ENCODE assay signal across 19 cellular contexts in the genomic region with DNA sequence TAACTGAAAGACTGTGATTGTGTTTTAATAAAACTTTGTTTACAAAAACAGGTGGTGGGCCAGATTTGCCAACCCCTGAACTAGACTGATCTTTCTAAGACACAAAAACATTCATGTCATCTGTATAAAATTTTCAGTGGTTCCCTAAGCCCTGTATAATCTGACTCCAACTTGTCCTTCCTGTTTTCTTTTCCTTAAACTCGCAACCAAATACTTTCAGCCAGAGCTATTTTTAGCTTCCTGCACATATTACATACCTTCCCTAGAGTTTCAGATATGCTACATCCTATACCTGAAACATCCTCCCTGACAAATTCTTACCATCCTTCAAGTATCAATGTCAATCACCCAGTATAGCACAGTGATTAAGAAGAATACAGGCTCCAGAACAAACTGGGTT. TPM values are rescaled to one million over a fixed set of nuclear protein-coding genes. Genes with fewer than 3 reads are reported as not detected.
DNase-seq lines count a peak whose midpoint lies in the region; ATAC-seq, FAIRE-seq and TF ChIP-seq lines count a peak whose summit lies in the region.
"Had no signal": no experiment of that assay in that cellular context is flagged by ENCODE, and none has a peak within 500 bp of the region (broad histone marks: within the 10 kb centered on the region; RNA-seq: fewer than 3 reads in every experiment).

No MANE protein-coding gene starts in this region.

- TF ChIP-seq POLR2A in GM12892 (IDR thresholded peaks at IDR 0.05; ENCODE audit: low read depth, low read length), result no peak

- peaks cover 32% of the 10 kb centered on the region; the same call in 1 of the 2 replicates for H3K79me2 ChIP-seq in KMS-11 (ENCODE audit: insufficient read depth, low read depth)

- ATAC-seq in HG03039 (IDR thresholded peaks at IDR 0.05; ENCODE audit: unreplicated experiment), result no peak
- ATAC-seq: CD8-positive, alpha-beta T cell had no signal

- H3K4me1 ChIP-seq in KMS-11 (ENCODE audit: low read depth, poor library complexity, severe bottlenecking), result peaks cover 39% of the 10 kb centered on the region
- peaks cover 9% of the 10 kb centered on the region for H3K4me1 ChIP-seq in HAP-1

- no peaks in the 10 kb centered on the region for H4K20me1 ChIP-seq in KMS-11 (ENCODE audit: insufficient read depth)

- DNase-seq in GM12892 (ENCODE audit: insufficient read length) (no peak), astrocyte of the spinal cord (ENCODE audit: low read depth, low spot score) (peak; percentile 22), left kidney (ENCODE audit: low read depth, low spot score) (peak; percentile 38), HAP-1 (ENCODE audit: low spot score in 2 of 2) (no peak)
- DNase-seq in stimulated activated naive CD4-positive, alpha-beta T cell treated with Interleukin-2 at 50 U/mL for 16 hours (lab: John Stamatoyannopoulos, UW), result no peak
- DNase-seq: activated CD4-positive, alpha-beta T cell treated with anti-CD3 and anti-CD28 coated beads for 1 hour; adrenal gland; CD8-positive, alpha-beta T cell; central memory CD4-positive, alpha-beta T cell; DMS79; effector memory CD4-positive, alpha-beta T cell; NCI-H2171 treated with DMSO at 0.1 percent for 48 hours; NCI-H69; nucleus accumbens; T1000 had no signal

- no peak for TF ChIP-seq CTCF in KMS-11 (conservative IDR thresholded peaks at IDR 0.05; ENCODE audit: low read depth, low read length)
- no peak for TF ChIP-seq CTCF in astrocyte of the spinal cord (IDR thresholded peaks at IDR 0.05; ENCODE audit: low read depth, low read length)

- no peaks in the 10 kb centered on the region for H3K27me3 ChIP-seq in KMS-11 (ENCODE audit: insufficient read depth, low read depth)
- no peaks in the 10 kb centered on the region for H3K27me3 ChIP-seq in HAP-1 (ENCODE audit: low read depth)
- H3K27me3 ChIP-seq: adrenal gland, right atrium auricular region had no signal

- no peaks in the 10 kb centered on the region for H3K9me3 ChIP-seq in HAP-1
- H3K9me3 ChIP-seq: adrenal gland, right atrium auricular region had no signal

- H3K4me3 ChIP-seq in KMS-11 (IDR thresholded peaks at IDR 0.05; ENCODE audit: insufficient read depth, low read depth, low read length) (no peak overlapping the region), astrocyte of the spinal cord (ENCODE audit: low read depth, low read length) (no peak overlapping the region), HAP-1 (no peak overlapping the region)
- H3K4me3 ChIP-seq: adrenal gland, lung, right atrium auricular region had no signal

- in situ Hi-C loops in astrocyte of the spinal cord (cut with HindIII; ENCODE audit: low sequenced_read_pairs), result no loop called here
- in situ Hi-C loops in HAP-1 (cut with MboI; ENCODE audit: low sequenced_read_pairs), result no loop called here

- H3K36me3 ChIP-seq in KMS-11 (ENCODE audit: insufficient read depth) (no peaks in the 10 kb centered on the region; the same call in 1 of the 2 replicates), HAP-1 (replicated peaks) (peaks cover 50% of the 10 kb centered on the region)

- peak overlapping the region; percentile 93 for H3K4me2 ChIP-seq in KMS-11

- FAIRE-seq in GM12892 (lab: Jason Lieb, UNC), result peak; percentile 60

- H3K27ac ChIP-seq in KMS-11, result no peak overlapping the region
- H3K27ac ChIP-seq: adrenal gland, right atrium auricular region had no signal

- no peak overlapping the region for H3K9ac ChIP-seq in KMS-11

- no peak overlapping the region for H2AFZ ChIP-seq in KMS-11 (ENCODE audit: low read depth)

RNA-seq across cellular contexts. Expression of a gene that starts 4.8 kb away (rescaled TPM):
- 27.0 TPM for polyA plus RNA-seq in GM12892 (2012; ENCODE audit: missing spikeins)

RNA-seq across cellular contexts. Expression of a gene that starts 59.3 kb away (rescaled TPM):
- polyA plus RNA-seq in GM12892 (2012; ENCODE audit: missing spikeins), result 39.0 TPM

Comparison
In these comparisons a context has a peak if more than half of its experiments do, and no peak if none do; other contexts are left out.
1. DNase-seq: peak in astrocyte of the spinal cord (single experiment) and left kidney (single experiment); none in GM12892 (single experiment), stimulated activated naive CD4-positive, alpha-beta T cell treated with Interleukin-2 at 50 U/mL for 16 hours (single experiment) and HAP-1 (0 of 2).